Comparison of ENCODE assay signal across 26 cellular contexts in the genomic region with DNA sequence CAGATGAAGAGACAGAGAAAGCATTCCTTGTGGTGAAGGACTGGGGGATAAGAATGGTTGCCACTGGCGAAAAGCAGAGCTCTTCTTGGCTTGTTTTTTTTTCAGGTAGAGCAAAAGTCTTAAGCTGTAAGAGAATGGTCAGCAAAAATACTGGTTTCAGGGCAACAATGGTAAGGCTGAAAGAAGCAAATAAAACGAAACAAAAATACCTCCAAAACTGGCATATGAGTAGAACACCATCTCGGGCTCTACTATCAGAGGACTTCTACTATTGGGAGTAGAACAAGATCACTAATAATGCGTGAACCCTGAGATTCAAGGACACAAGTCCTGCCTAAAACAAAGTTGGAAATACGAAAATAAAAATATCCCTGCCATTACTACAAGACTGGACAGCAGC.
"Had no signal": no experiment of that assay in that cellular context is flagged by ENCODE, and none has a peak within 500 bp of the region (broad histone marks: within the 10 kb centered on the region; RNA-seq: fewer than 3 reads in every experiment).

No MANE protein-coding gene starts in this region.

- ATAC-seq: natural killer cell; psoas muscle; right cardiac atrium; right lobe of liver; stimulated activated naive B cell treated with anti-CD40 and anti-IgM and Interleukin-4, amounts not matched to agents 10 μg/mL and 1 μg/mL and 100 μg/mL, for 72 hours had no signal

- H3K79me2 ChIP-seq: parathyroid adenoma had no signal

- FAIRE-seq: small intestine, urothelium cell line had no signal

- H3K4me1 ChIP-seq: parathyroid adenoma, psoas muscle, right lobe of liver, sigmoid colon, stomach, thyroid gland, tibial nerve, upper lobe of left lung, vagina had no signal

- H3K36me3 ChIP-seq: neural progenitor cell, ovary, right lobe of liver, sigmoid colon, stomach, thoracic aorta, thyroid gland, tibial nerve, upper lobe of left lung, vagina had no signal

- H3K4me3 ChIP-seq: neural progenitor cell, ovary, psoas muscle, right lobe of liver, sigmoid colon, stomach, thoracic aorta, thyroid gland, tibial nerve, upper lobe of left lung, vagina had no signal

- H3K27ac ChIP-seq: neural progenitor cell, ovary, parathyroid adenoma, psoas muscle, right lobe of liver, sigmoid colon, stomach, thoracic aorta, thyroid gland, tibial nerve, upper lobe of left lung, vagina had no signal

- H3K9ac ChIP-seq: neural progenitor cell, parathyroid adenoma had no signal

- DNase-seq: natural killer cell; occipital lobe; ovary; posterior cingulate gyrus; psoas muscle; right cardiac atrium; right lobe of liver; sigmoid colon; small intestine; stimulated activated CD4-positive, alpha-beta T cell treated with anti-CD3 and anti-CD28 coated beads, Interleukin-15, amount 100 ng/mL, for 24 hours; stimulated activated CD4-positive, alpha-beta T cell treated with anti-CD3 and anti-CD28 coated beads, Interleukin-2, amount 100 ng/mL, for 24 hours; stimulated activated CD4-positive, alpha-beta T cell treated with anti-CD3 and anti-CD28 coated beads, Interleukin-2, amount 100 ng/mL, for 48 hours; stimulated activated CD4-positive, alpha-beta T cell treated with anti-CD3 and anti-CD28 coated beads, Interleukin-4, amount 100 ng/mL, for 4 hours; stimulated activated CD8-positive, alpha-beta memory T cell treated with anti-CD3 and anti-CD28 coated beads, Interleukin-4, amount 100 ng/mL, for 48 hours; stimulated activated naive B cell treated with anti-CD40 and anti-IgM and Interleukin-4, amounts not matched to agents 10 μg/mL and 1 μg/mL and 100 μg/mL, for 72 hours; stimulated activated naive CD4-positive, alpha-beta T cell treated with Interleukin-2 at 50 U/mL for 16 hours; stomach; thyroid gland; trophoblast cell; upper lobe of left lung had no signal

- H3K9me3 ChIP-seq: ovary, psoas muscle, right lobe of liver, sigmoid colon, thoracic aorta, thyroid gland, tibial nerve, upper lobe of left lung, vagina had no signal

- H3K27me3 ChIP-seq: neural progenitor cell, ovary, right lobe of liver, sigmoid colon, stomach, thyroid gland, tibial nerve, upper lobe of left lung, vagina had no signal

- H3K4me2 ChIP-seq: neural progenitor cell had no signal

- H2AFZ ChIP-seq: neural progenitor cell, parathyroid adenoma had no signal
